In the genomic region with DNA sequence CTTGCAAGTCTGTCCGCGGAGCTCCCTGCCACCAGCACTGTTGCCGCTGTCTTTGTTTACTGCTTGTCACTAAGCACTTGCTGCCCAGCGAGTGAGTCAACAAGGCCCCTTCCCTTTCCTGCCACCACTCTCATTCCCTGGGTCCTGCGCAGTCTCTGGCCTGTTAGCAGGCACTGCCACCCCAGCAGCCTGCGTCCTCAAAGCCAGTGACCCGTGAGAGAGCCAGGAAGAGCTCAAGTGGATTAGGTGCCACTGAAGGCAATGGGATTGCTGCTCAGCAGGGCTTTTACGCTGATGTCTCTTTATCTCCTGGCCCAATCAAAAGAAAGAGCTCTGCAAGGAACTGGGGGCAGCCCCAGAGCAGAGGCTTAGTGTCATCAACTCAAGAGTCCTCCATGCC, we compare ENCODE assay signal across 1 cellular context.
TF ChIP-seq lines count a peak whose summit lies in the region.

A gene with protein sequence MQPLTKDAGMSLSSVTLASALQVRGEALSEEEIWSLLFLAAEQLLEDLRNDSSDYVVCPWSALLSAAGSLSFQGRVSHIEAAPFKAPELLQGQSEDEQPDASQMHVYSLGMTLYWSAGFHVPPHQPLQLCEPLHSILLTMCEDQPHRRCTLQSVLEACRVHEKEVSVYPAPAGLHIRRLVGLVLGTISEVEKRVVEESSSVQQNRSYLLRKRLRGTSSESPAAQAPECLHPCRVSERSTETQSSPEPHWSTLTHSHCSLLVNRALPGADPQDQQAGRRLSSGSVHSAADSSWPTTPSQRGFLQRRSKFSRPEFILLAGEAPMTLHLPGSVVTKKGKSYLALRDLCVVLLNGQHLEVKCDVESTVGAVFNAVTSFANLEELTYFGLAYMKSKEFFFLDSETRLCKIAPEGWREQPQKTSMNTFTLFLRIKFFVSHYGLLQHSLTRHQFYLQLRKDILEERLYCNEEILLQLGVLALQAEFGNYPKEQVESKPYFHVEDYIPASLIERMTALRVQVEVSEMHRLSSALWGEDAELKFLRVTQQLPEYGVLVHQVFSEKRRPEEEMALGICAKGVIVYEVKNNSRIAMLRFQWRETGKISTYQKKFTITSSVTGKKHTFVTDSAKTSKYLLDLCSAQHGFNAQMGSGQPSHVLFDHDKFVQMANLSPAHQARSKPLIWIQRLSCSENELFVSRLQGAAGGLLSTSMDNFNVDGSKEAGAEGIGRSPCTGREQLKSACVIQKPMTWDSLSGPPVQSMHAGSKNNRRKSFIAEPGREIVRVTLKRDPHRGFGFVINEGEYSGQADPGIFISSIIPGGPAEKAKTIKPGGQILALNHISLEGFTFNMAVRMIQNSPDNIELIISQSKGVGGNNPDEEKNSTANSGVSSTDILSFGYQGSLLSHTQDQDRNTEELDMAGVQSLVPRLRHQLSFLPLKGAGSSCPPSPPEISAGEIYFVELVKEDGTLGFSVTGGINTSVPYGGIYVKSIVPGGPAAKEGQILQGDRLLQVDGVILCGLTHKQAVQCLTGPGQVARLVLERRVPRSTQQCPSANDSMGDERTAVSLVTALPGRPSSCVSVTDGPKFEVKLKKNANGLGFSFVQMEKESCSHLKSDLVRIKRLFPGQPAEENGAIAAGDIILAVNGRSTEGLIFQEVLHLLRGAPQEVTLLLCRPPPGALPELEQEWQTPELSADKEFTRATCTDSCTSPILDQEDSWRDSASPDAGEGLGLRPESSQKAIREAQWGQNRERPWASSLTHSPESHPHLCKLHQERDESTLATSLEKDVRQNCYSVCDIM (N-terminal part only) (minus strand): TSS at position 61 of the 400 bp plus-strand sequence. CDS start 129 bp downstream, outside the sequence.

TF ChIP-seq in H1, 55 proteins besides CTCF, POLR2A, EP300 and RAD21:
- TF ChIP-seq CBX8 (IDR thresholded peaks at IDR 0.05; ENCODE audit: borderline replicate concordance, low read depth, low read length), result no peak
- no peak for TF ChIP-seq HDAC2 (IDR thresholded peaks at IDR 0.05; ENCODE audit: borderline replicate concordance in 1 of 2, low read depth in 2 of 2, low read length in 2 of 2)
- no peak for TF ChIP-seq TBP (IDR thresholded peaks at IDR 0.05; ENCODE audit: low read depth, low read length)
- no peak for TF ChIP-seq NANOG (IDR thresholded peaks at IDR 0.05; ENCODE audit: insufficient read depth, low read depth, low read length, poor library complexity, severe bottlenecking)
- TF ChIP-seq GTF2F1 (IDR thresholded peaks at IDR 0.05; ENCODE audit: borderline replicate concordance, low read depth, low read length), result no peak
- no peak for TF ChIP-seq RNF2 (IDR thresholded peaks at IDR 0.05; ENCODE audit: borderline replicate concordance, low read depth, low read length, missing control alignments, poor library complexity, severe bottlenecking)
- no peak for TF ChIP-seq CREB1 (IDR thresholded peaks at IDR 0.05)
- no peak for TF ChIP-seq RXRA (IDR thresholded peaks at IDR 0.05; ENCODE audit: insufficient read depth, low read depth, low read length)
- no peak for TF ChIP-seq SAP30 (IDR thresholded peaks at IDR 0.05; ENCODE audit: insufficient read depth, insufficient replicate concordance, low read length)
- TF ChIP-seq RBBP5 (IDR thresholded peaks at IDR 0.05; ENCODE audit: borderline replicate concordance, low read depth, low read length), result no peak
- no peak for TF ChIP-seq TAF1 (IDR thresholded peaks at IDR 0.05; ENCODE audit: low read depth, low read length)
- no peak for TF ChIP-seq SIX5 (IDR thresholded peaks at IDR 0.05; ENCODE audit: low read depth, low read length)
- TF ChIP-seq, protein P1, sequence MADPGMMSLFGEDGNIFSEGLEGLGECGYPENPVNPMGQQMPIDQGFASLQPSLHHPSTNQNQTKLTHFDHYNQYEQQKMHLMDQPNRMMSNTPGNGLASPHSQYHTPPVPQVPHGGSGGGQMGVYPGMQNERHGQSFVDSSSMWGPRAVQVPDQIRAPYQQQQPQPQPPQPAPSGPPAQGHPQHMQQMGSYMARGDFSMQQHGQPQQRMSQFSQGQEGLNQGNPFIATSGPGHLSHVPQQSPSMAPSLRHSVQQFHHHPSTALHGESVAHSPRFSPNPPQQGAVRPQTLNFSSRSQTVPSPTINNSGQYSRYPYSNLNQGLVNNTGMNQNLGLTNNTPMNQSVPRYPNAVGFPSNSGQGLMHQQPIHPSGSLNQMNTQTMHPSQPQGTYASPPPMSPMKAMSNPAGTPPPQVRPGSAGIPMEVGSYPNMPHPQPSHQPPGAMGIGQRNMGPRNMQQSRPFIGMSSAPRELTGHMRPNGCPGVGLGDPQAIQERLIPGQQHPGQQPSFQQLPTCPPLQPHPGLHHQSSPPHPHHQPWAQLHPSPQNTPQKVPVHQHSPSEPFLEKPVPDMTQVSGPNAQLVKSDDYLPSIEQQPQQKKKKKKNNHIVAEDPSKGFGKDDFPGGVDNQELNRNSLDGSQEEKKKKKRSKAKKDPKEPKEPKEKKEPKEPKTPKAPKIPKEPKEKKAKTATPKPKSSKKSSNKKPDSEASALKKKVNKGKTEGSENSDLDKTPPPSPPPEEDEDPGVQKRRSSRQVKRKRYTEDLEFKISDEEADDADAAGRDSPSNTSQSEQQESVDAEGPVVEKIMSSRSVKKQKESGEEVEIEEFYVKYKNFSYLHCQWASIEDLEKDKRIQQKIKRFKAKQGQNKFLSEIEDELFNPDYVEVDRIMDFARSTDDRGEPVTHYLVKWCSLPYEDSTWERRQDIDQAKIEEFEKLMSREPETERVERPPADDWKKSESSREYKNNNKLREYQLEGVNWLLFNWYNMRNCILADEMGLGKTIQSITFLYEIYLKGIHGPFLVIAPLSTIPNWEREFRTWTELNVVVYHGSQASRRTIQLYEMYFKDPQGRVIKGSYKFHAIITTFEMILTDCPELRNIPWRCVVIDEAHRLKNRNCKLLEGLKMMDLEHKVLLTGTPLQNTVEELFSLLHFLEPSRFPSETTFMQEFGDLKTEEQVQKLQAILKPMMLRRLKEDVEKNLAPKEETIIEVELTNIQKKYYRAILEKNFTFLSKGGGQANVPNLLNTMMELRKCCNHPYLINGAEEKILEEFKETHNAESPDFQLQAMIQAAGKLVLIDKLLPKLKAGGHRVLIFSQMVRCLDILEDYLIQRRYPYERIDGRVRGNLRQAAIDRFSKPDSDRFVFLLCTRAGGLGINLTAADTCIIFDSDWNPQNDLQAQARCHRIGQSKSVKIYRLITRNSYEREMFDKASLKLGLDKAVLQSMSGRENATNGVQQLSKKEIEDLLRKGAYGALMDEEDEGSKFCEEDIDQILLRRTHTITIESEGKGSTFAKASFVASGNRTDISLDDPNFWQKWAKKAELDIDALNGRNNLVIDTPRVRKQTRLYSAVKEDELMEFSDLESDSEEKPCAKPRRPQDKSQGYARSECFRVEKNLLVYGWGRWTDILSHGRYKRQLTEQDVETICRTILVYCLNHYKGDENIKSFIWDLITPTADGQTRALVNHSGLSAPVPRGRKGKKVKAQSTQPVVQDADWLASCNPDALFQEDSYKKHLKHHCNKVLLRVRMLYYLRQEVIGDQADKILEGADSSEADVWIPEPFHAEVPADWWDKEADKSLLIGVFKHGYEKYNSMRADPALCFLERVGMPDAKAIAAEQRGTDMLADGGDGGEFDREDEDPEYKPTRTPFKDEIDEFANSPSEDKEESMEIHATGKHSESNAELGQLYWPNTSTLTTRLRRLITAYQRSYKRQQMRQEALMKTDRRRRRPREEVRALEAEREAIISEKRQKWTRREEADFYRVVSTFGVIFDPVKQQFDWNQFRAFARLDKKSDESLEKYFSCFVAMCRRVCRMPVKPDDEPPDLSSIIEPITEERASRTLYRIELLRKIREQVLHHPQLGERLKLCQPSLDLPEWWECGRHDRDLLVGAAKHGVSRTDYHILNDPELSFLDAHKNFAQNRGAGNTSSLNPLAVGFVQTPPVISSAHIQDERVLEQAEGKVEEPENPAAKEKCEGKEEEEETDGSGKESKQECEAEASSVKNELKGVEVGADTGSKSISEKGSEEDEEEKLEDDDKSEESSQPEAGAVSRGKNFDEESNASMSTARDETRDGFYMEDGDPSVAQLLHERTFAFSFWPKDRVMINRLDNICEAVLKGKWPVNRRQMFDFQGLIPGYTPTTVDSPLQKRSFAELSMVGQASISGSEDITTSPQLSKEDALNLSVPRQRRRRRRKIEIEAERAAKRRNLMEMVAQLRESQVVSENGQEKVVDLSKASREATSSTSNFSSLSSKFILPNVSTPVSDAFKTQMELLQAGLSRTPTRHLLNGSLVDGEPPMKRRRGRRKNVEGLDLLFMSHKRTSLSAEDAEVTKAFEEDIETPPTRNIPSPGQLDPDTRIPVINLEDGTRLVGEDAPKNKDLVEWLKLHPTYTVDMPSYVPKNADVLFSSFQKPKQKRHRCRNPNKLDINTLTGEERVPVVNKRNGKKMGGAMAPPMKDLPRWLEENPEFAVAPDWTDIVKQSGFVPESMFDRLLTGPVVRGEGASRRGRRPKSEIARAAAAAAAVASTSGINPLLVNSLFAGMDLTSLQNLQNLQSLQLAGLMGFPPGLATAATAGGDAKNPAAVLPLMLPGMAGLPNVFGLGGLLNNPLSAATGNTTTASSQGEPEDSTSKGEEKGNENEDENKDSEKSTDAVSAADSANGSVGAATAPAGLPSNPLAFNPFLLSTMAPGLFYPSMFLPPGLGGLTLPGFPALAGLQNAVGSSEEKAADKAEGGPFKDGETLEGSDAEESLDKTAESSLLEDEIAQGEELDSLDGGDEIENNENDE (IDR thresholded peaks at IDR 0.05; ENCODE audit: insufficient replicate concordance, low read length), result no peak
- TF ChIP-seq EGR1 (IDR thresholded peaks at IDR 0.05; ENCODE audit: borderline replicate concordance, low read depth, low read length), result no peak
- TF ChIP-seq SUZ12 (IDR thresholded peaks at IDR 0.05; ENCODE audit: low read length), result no peak
- no peak for TF ChIP-seq KDM5A (IDR thresholded peaks at IDR 0.05; ENCODE audit: low read length)
- no peak for TF ChIP-seq TAF7 (optimal IDR thresholded peaks at IDR 0.05; ENCODE audit: borderline replicate concordance, low read depth, low read length)
- TF ChIP-seq SIRT6 (IDR thresholded peaks at IDR 0.05; ENCODE audit: low read length), result no peak
- TF ChIP-seq SP1 (IDR thresholded peaks at IDR 0.05; ENCODE audit: low read depth, low read length), result no peak
